Comparison of ENCODE assay signal across 8 cellular contexts in genomic region chr15:31391687-31392671, GRCh38.
DNase-seq lines count a peak whose midpoint lies in the region; ATAC-seq lines count a peak whose summit lies in the region.

No MANE protein-coding gene starts in this region.

- DNase-seq in NCI-H1417 (lab: John Stamatoyannopoulos, UW) (peak; percentile 8 to 78 (median 75)), NCI-H1417 treated with DMSO at 0.1 percent for 48 hours (lab: John Stamatoyannopoulos, UW) (no peak), NCI-H2227 (lab: John Stamatoyannopoulos, UW; ENCODE audit: unreplicated experiment) (peak; percentile 42), mesenteric fat pad (ENCODE audit: low spot score) (peak; percentile 92)
- peak; percentile 92 for DNase-seq in activated CD8-positive, alpha-beta memory T cell treated with anti-CD3 and anti-CD28 coated beads for 24 hours
- peak; percentile 79 to 82 (median 80) for DNase-seq in effector memory CD8-positive, alpha-beta T cell
- peak; percentile 64 for DNase-seq in stimulated activated CD8-positive, alpha-beta memory T cell treated with anti-CD3 and anti-CD28 coated beads, Interleukin-15, amount 100 ng/mL, for 24 hours (ENCODE audit: low read depth)

- H3K9me3 Mint-ChIP-seq in effector memory CD8-positive, alpha-beta T cell = no peaks in the 10 kb centered on the region

- H3K4me1 Mint-ChIP-seq in effector memory CD8-positive, alpha-beta T cell (ENCODE audit: low read depth in 2 of 2) = peaks cover 38 to 58% of the 10 kb centered on the region in 2 donors

- H3K27ac Mint-ChIP-seq in effector memory CD8-positive, alpha-beta T cell = peak overlapping the region; percentile 96 to 98

- H3K36me3 Mint-ChIP-seq in effector memory CD8-positive, alpha-beta T cell (ENCODE audit: insufficient read depth) = peaks cover 29% of the 10 kb centered on the region

- no peaks in the 10 kb centered on the region for H3K27me3 Mint-ChIP-seq in effector memory CD8-positive, alpha-beta T cell

- H3K4me3 Mint-ChIP-seq in effector memory CD8-positive, alpha-beta T cell = peak overlapping the region; percentile 93 to 95

- ATAC-seq in HG02798 (IDR thresholded peaks at IDR 0.05; ENCODE audit: poor library complexity, unreplicated experiment) = peak; percentile 84
- peak; percentile 76 for ATAC-seq in effector memory CD8-positive, alpha-beta T cell (replicated peaks)
